In the genomic region with DNA sequence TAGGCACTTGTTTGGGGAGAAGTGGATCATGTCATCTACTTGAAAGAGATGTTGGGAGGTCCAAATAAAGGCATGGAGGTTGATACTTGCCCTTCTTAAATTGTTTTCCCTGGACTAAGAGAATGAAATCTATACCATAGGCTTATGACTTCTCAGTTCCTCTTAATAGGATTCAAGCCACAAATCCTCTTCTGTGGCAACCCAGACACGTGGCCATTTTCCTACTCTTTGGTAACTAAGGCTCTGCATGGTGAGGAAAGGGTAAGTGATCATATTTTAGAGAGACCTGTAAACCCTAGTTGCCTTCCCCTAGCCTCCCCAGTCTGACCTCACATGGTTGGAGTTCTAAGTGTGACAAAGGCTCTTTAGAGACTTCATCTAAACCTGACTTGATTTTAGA, we compare ENCODE assay signal across 14 cellular contexts.
DNase-seq lines count a peak whose midpoint lies in the region; ATAC-seq and TF ChIP-seq lines count a peak whose summit lies in the region.
"Had no signal": no experiment of that assay in that cellular context is flagged by ENCODE, and none has a peak within 500 bp of the region (broad histone marks: within the 10 kb centered on the region; RNA-seq: fewer than 3 reads in every experiment).

No MANE protein-coding gene starts in this region.

- peaks cover 6 to 9% of the 10 kb centered on the region in 2 experiments for H3K9me3 ChIP-seq in CD4-positive, CD25-positive, alpha-beta regulatory T cell (ENCODE audit: control insufficient read depth in 2 of 2, low read length in 2 of 2)
- H3K9me3 ChIP-seq in WERI-Rb-1 (ENCODE audit: severe bottlenecking): peaks cover 6% of the 10 kb centered on the region
- peaks cover 0 to 6% (median 0%) of the 10 kb centered on the region in 3 experiments for H3K9me3 ChIP-seq in naive thymus-derived CD4-positive, alpha-beta T cell (ENCODE audit: control insufficient read depth in 2 of 3, low read length in 3 of 3)
- H3K9me3 ChIP-seq in effector memory CD4-positive, alpha-beta T cell (ENCODE audit: control insufficient read depth, low read length): no peaks in the 10 kb centered on the region
- H3K9me3 ChIP-seq: BE2C, prostate gland had no signal

- H3K4me1 Mint-ChIP-seq in CD4-positive, CD25-positive, alpha-beta regulatory T cell: peaks cover 18 to 36% (median 31%) of the 10 kb centered on the region in 4 donors
- H3K4me1 Mint-ChIP-seq in naive thymus-derived CD4-positive, alpha-beta T cell: peaks cover 13 to 53% (median 38%) of the 10 kb centered on the region in 7 donors

- DNase-seq in CD4-positive, CD25-positive, alpha-beta regulatory T cell: no peak
- peak in 1 of 2 experiments; percentile 58 for DNase-seq in HL-60 (ENCODE audit: low read depth in 1 of 2, low spot score in 1 of 2)
- DNase-seq in WERI-Rb-1: peak; percentile 11
- no peak for DNase-seq in naive thymus-derived CD4-positive, alpha-beta T cell
- DNase-seq in effector memory CD4-positive, alpha-beta T cell: no peak
- no peak for DNase-seq in foreskin melanocyte
- DNase-seq: adrenal gland; BE2C; NCI-H2171 treated with DMSO at 0.1 percent for 48 hours; stimulated activated CD8-positive, alpha-beta memory T cell treated with anti-CD3 and anti-CD28 coated beads, Interleukin-4, amount 100 ng/mL, for 48 hours had no signal

- H3K27me3 ChIP-seq in CD4-positive, CD25-positive, alpha-beta regulatory T cell (ENCODE audit: control insufficient read depth, insufficient read depth, low read length): no peaks in the 10 kb centered on the region
- H3K27me3 ChIP-seq in HL-60 (ENCODE audit: insufficient read depth, poor library complexity, severe bottlenecking) (no peaks in the 10 kb centered on the region), WERI-Rb-1 (ENCODE audit: insufficient read depth, low read depth, severe bottlenecking) (no peaks in the 10 kb centered on the region)
- no peaks in the 10 kb centered on the region for H3K27me3 ChIP-seq in naive thymus-derived CD4-positive, alpha-beta T cell (ENCODE audit: control insufficient read depth in 2 of 2, insufficient read depth in 2 of 2, low read length in 2 of 2)
- no peaks in the 10 kb centered on the region for H3K27me3 ChIP-seq in effector memory CD4-positive, alpha-beta T cell (replicated peaks; ENCODE audit: control insufficient read depth, insufficient read depth, low read length, poor library complexity, severe bottlenecking)
- H3K27me3 ChIP-seq: adrenal gland, BE2C, hepatocyte had no signal

- intact Hi-C loops in naive thymus-derived CD4-positive, alpha-beta T cell (cut with micrococcal nuclease): loop anchor here (2.0 kb wide), 1 partner anchor 15 kb away; no protein-coding TSS in a partner anchor

- POLR2A ChIA-PET in naive thymus-derived CD4-positive, alpha-beta T cell (lab: Charles Lee): interaction anchor here (0.6 to 4.0 kb wide), 9 partner anchors 9 to 1026 kb away, joined by 3 to 21 read pairs (median 5); partner anchors contain the start of gene CD44

- H3K36me3 ChIP-seq in CD4-positive, CD25-positive, alpha-beta regulatory T cell (ENCODE audit: control insufficient read depth, insufficient read depth, low read length): no peaks in the 10 kb centered on the region
- no peaks in the 10 kb centered on the region for H3K36me3 ChIP-seq in WERI-Rb-1
- H3K36me3 ChIP-seq in naive thymus-derived CD4-positive, alpha-beta T cell (ENCODE audit: control insufficient read depth in 2 of 3, insufficient read depth in 3 of 3, low read length in 3 of 3): no peaks in the 10 kb centered on the region
- no peaks in the 10 kb centered on the region for H3K36me3 ChIP-seq in effector memory CD4-positive, alpha-beta T cell (ENCODE audit: control insufficient read depth, insufficient read depth, low read length)
- H3K36me3 ChIP-seq: adrenal gland, BE2C, prostate gland had no signal

- H3K4me3 Mint-ChIP-seq in CD4-positive, CD25-positive, alpha-beta regulatory T cell: peak overlapping the region in 2 of 4 donors; percentile 39 to 45
- H3K4me3 Mint-ChIP-seq in naive thymus-derived CD4-positive, alpha-beta T cell: peak overlapping the region in 4 of 10 donors; percentile 7 to 55 (median 48)
- H3K4me3 Mint-ChIP-seq: type B pancreatic cell had no signal

- peak overlapping the region; percentile 68 for H3K4me3 ChIP-seq in CD4-positive, CD25-positive, alpha-beta regulatory T cell (ENCODE audit: low read depth, low read length)
- H3K4me3 ChIP-seq in HL-60 (replicated peaks; ENCODE audit: insufficient read depth, low read length): no peak overlapping the region
- no peak overlapping the region for H3K4me3 ChIP-seq in WERI-Rb-1 (ENCODE audit: low read depth, low read length)
- no peak overlapping the region for H3K4me3 ChIP-seq in naive thymus-derived CD4-positive, alpha-beta T cell (ENCODE audit: low read length)
- H3K4me3 ChIP-seq in effector memory CD4-positive, alpha-beta T cell (ENCODE audit: insufficient read depth, low read depth, low read length, poor library complexity, severe bottlenecking): no peak overlapping the region
- H3K4me3 ChIP-seq: adrenal gland, hepatocyte, prostate gland had no signal

- ATAC-seq in CD4-positive, CD25-positive, alpha-beta regulatory T cell (ENCODE audit: low read depth in 2 of 2): no peak
- peak; percentile 25 for ATAC-seq in naive thymus-derived CD4-positive, alpha-beta T cell
- no peak for ATAC-seq in GM18861 (IDR thresholded peaks at IDR 0.05; ENCODE audit: unreplicated experiment)

- H3K27me3 Mint-ChIP-seq in CD4-positive, CD25-positive, alpha-beta regulatory T cell: no peaks in the 10 kb centered on the region
- H3K27me3 Mint-ChIP-seq in naive thymus-derived CD4-positive, alpha-beta T cell: peaks cover 0 to 7% (median 0%) of the 10 kb centered on the region in 5 donors

- TF ChIP-seq CTCF in HL-60 (IDR thresholded peaks at IDR 0.05; ENCODE audit: insufficient read depth, low read length): no peak
- TF ChIP-seq CTCF in WERI-Rb-1 (IDR thresholded peaks at IDR 0.05; ENCODE audit: low read depth, low read length): no peak

- CTCF ChIA-PET in naive thymus-derived CD4-positive, alpha-beta T cell (lab: Charles Lee): no interaction called here

- no peak overlapping the region for H3K27ac ChIP-seq in CD4-positive, CD25-positive, alpha-beta regulatory T cell (ENCODE audit: insufficient read depth, low read length, poor library complexity, severe bottlenecking)
- H3K27ac ChIP-seq in HL-60 (replicated peaks) (peak overlapping the region; percentile 22; the same call in 1 of the 2 replicates), WERI-Rb-1 (no peak overlapping the region)
- H3K27ac ChIP-seq in naive thymus-derived CD4-positive, alpha-beta T cell (ENCODE audit: low read depth, low read length): no peak overlapping the region
- H3K27ac ChIP-seq in effector memory CD4-positive, alpha-beta T cell (ENCODE audit: insufficient read depth, low read length, poor library complexity, severe bottlenecking): no peak overlapping the region
- H3K27ac ChIP-seq: adrenal gland, hepatocyte, prostate gland had no signal

- peak overlapping the region in 2 of 3 donors; percentile 9 to 56 for H3K27ac Mint-ChIP-seq in CD4-positive, CD25-positive, alpha-beta regulatory T cell
- peak overlapping the region in 8 of 9 donors; percentile 15 to 70 (median 56) for H3K27ac Mint-ChIP-seq in naive thymus-derived CD4-positive, alpha-beta T cell
- H3K27ac Mint-ChIP-seq: type B pancreatic cell had no signal

- H3K9me3 Mint-ChIP-seq in CD4-positive, CD25-positive, alpha-beta regulatory T cell: peaks cover 0 to 17% (median 3%) of the 10 kb centered on the region in 7 donors
- peaks cover 0 to 27% (median 15%) of the 10 kb centered on the region in 11 donors for H3K9me3 Mint-ChIP-seq in naive thymus-derived CD4-positive, alpha-beta T cell

- peaks cover 9% of the 10 kb centered on the region for H3K36me3 Mint-ChIP-seq in CD4-positive, CD25-positive, alpha-beta regulatory T cell
- H3K36me3 Mint-ChIP-seq in naive thymus-derived CD4-positive, alpha-beta T cell: peaks cover 0 to 33% (median 13%) of the 10 kb centered on the region in 5 donors
- H3K36me3 Mint-ChIP-seq: type B pancreatic cell had no signal

- peaks cover 21% of the 10 kb centered on the region for H3K4me1 ChIP-seq in CD4-positive, CD25-positive, alpha-beta regulatory T cell (ENCODE audit: control insufficient read depth, insufficient read depth, low read length, poor library complexity, severe bottlenecking)
- peaks cover 14 to 34% of the 10 kb centered on the region in 2 donors for H3K4me1 ChIP-seq in naive thymus-derived CD4-positive, alpha-beta T cell (ENCODE audit: control insufficient read depth in 2 of 2, insufficient read depth in 2 of 2, low read length in 2 of 2)
- H3K4me1 ChIP-seq in effector memory CD4-positive, alpha-beta T cell (ENCODE audit: control insufficient read depth, insufficient read depth, low read length, poor library complexity, severe bottlenecking): peaks cover 22% of the 10 kb centered on the region
- H3K4me1 ChIP-seq: adrenal gland, BE2C had no signal
